25 cellular contexts compared by ENCODE assay signal in genomic region chr11:46661836-46662235, GRCh38. TPM values are rescaled to one million over a fixed set of nuclear protein-coding genes. Genes with fewer than 3 reads are reported as not detected.
DNase-seq lines count a peak whose midpoint lies in the region; ATAC-seq and TF ChIP-seq lines count a peak whose summit lies in the region.
"Had no signal": no experiment of that assay in that cellular context is flagged by ENCODE, and none has a peak within 500 bp of the region (broad histone marks: within the 10 kb centered on the region; RNA-seq: fewer than 3 reads in every experiment).

No MANE protein-coding gene starts in this region.

- peak overlapping the region; percentile 88 for H3K27ac ChIP-seq in left ventricle myocardium inferior (replicated peaks)
- peak overlapping the region; percentile 37 for H3K27ac ChIP-seq in caudate nucleus (ENCODE audit: low read depth, low read length)
- H3K27ac ChIP-seq in temporal lobe (ENCODE audit: low read depth, low read length): peak overlapping the region; percentile 79
- H3K27ac ChIP-seq: 22Rv1 had no signal

- no peak for ATAC-seq in Right ventricle myocardium inferior
- no peak for ATAC-seq in GM19023 (IDR thresholded peaks at IDR 0.05; ENCODE audit: unreplicated experiment)
- ATAC-seq: HepG2, Panc1, SK-N-SH treated with all-trans-retinoic acid at 6 μM for 48 hours had no signal

- no peaks in the 10 kb centered on the region for H3K9me3 ChIP-seq in left ventricle myocardium inferior (replicated peaks)
- H3K9me3 ChIP-seq: MG63 had no signal

- H3K4me3 ChIP-seq in left ventricle myocardium inferior: no peak overlapping the region
- H3K4me3 ChIP-seq: MG63 had no signal

- no peak for TF ChIP-seq CTCF in left ventricle myocardium inferior (IDR thresholded peaks at IDR 0.05; ENCODE audit: borderline replicate concordance)

- intact Hi-C loops in left ventricle myocardium inferior (cut with micrococcal nuclease): no loop called here
- intact Hi-C loops in Right ventricle myocardium inferior (cut with DNase I): no loop called here

- H3K27me3 ChIP-seq in left ventricle myocardium inferior (ENCODE audit: low read depth): no peaks in the 10 kb centered on the region
- H3K27me3 ChIP-seq: MG63 had no signal

- H3K36me3 ChIP-seq in left ventricle myocardium inferior: peaks cover 94% of the 10 kb centered on the region

- H3K4me1 ChIP-seq in left ventricle myocardium inferior: peaks cover 65% of the 10 kb centered on the region

- no peak for DNase-seq in left ventricle myocardium inferior
- DNase-seq in Right ventricle myocardium inferior (ENCODE audit: missing footprints): no peak
- DNase-seq in caudate nucleus (lab: John Stamatoyannopoulos, UW): no peak
- peak; percentile 71 for DNase-seq in medulla oblongata (ENCODE audit: extremely low spot score)
- DNase-seq in SIG-M5 treated with dmso at 0.1 percent for 504 hours (lab: John Stamatoyannopoulos, UW; ENCODE audit: unreplicated experiment): no peak
- no peak for DNase-seq in NCI-H2107 treated with DMSO at 0.1 percent for 48 hours (lab: John Stamatoyannopoulos, UW; ENCODE audit: unreplicated experiment)
- DNase-seq: CD4-positive, CD25-positive, alpha-beta regulatory T cell; DMS153; DND-41; MG63; NCI-H1105 treated with DMSO at 0.1 percent for 48 hours; NCI-H146; NCI-H1930; NCI-H2107; NCI-H446 treated with DMSO at 0.1 percent for 48 hours; NCI-H526 treated with DMSO at 0.1 percent for 48 hours; SIG-M5 had no signal

RNA-seq across cellular contexts. Expression of gene ARHGAP1, which starts 38.6 kb away (rescaled TPM):
- total RNA-seq in left ventricle myocardium inferior (101 TPM), Right ventricle myocardium inferior (68.4 TPM), temporal lobe (17.9 TPM)

RNA-seq across cellular contexts. Expression of gene ZNF408, which starts 39.0 kb away (rescaled TPM):
- total RNA-seq in left ventricle myocardium inferior (7.3 TPM), Right ventricle myocardium inferior (6.0 TPM), temporal lobe (4.2 TPM)

RNA-seq across cellular contexts. Expression of gene ATG13, which starts 44.5 kb away (rescaled TPM):
- 42.1 TPM for total RNA-seq in left ventricle myocardium inferior
- total RNA-seq in Right ventricle myocardium inferior: 39.4 TPM
- total RNA-seq in temporal lobe: 47.7 TPM

RNA-seq across cellular contexts. Expression of gene HARBI1, which starts 44.8 kb away (rescaled TPM):
- 4.8 TPM for total RNA-seq in left ventricle myocardium inferior
- total RNA-seq in Right ventricle myocardium inferior: 3.5 TPM
- total RNA-seq in temporal lobe: 3.4 TPM

RNA-seq across cellular contexts. Expression of gene F2, which starts 57.2 kb away (rescaled TPM):
- not detected for total RNA-seq in left ventricle myocardium inferior
- not detected for total RNA-seq in Right ventricle myocardium inferior
- total RNA-seq in temporal lobe: not detected
- total RNA-seq: CD4-positive, CD25-positive, alpha-beta regulatory T cell; HT1080; LHCN-M2 had no signal

Comparison
In these comparisons a context has a peak if more than half of its experiments do, and no peak if none do; other contexts are left out.
1. H3K27ac ChIP-seq: peak in every context shown above with its lines; median percentile 88 in left ventricle myocardium inferior; 79 in temporal lobe; 37 in caudate nucleus.